2 cellular contexts compared by ENCODE assay signal in genomic region chr9:137613259-137613658, GRCh38.
TF ChIP-seq lines count a peak whose summit lies in the region.

No MANE protein-coding gene starts in this region.

TF ChIP-seq in HCT116, 20 proteins besides CTCF, POLR2A, EP300 and RAD21 (continued from another document):
- TF ChIP-seq JUND (IDR thresholded peaks at IDR 0.05) = no peak
- TF ChIP-seq SRF (IDR thresholded peaks at IDR 0.05; ENCODE audit: low read depth) = no peak
- TF ChIP-seq YY1 (IDR thresholded peaks at IDR 0.05; ENCODE audit: extremely low read depth, insufficient replicate concordance, low read depth, low read length) = no peak
- TF ChIP-seq ZBTB33 (IDR thresholded peaks at IDR 0.05; ENCODE audit: extremely low read depth, insufficient replicate concordance, low read length) = no peak
- no peak for TF ChIP-seq EZH2 (IDR thresholded peaks at IDR 0.05)
- no peak for TF ChIP-seq TCF7L2 (IDR thresholded peaks at IDR 0.05; ENCODE audit: borderline replicate concordance, extremely low read depth, insufficient read depth, insufficient read length)
- no peak for TF ChIP-seq CEBPB (IDR thresholded peaks at IDR 0.05; ENCODE audit: low read depth)
- no peak for TF ChIP-seq FOSL1 (IDR thresholded peaks at IDR 0.05; ENCODE audit: low read depth)
- no peak for TF ChIP-seq ZFX (IDR thresholded peaks at IDR 0.05)
- TF ChIP-seq ZNF274 (IDR thresholded peaks at IDR 0.05; ENCODE audit: low read depth, low read length) = no peak
- TF ChIP-seq EZH2phosphoT487 (IDR thresholded peaks at IDR 0.05; ENCODE audit: borderline replicate concordance) = no peak
- no peak for TF ChIP-seq SP1 (IDR thresholded peaks at IDR 0.05; ENCODE audit: low read depth)
- TF ChIP-seq ATF3 (IDR thresholded peaks at IDR 0.05) = no peak
- TF ChIP-seq POLR2AphosphoS5 (IDR thresholded peaks at IDR 0.05; ENCODE audit: low read depth, low read length) = no peak
- TF ChIP-seq EGR1 (IDR thresholded peaks at IDR 0.05; ENCODE audit: low read depth) = no peak
- TF ChIP-seq SIN3A (IDR thresholded peaks at IDR 0.05; ENCODE audit: low read depth) = no peak
- no peak for TF ChIP-seq ELF1 (IDR thresholded peaks at IDR 0.05; ENCODE audit: borderline replicate concordance, low read depth)
- TF ChIP-seq REST (IDR thresholded peaks at IDR 0.05; ENCODE audit: low read depth) = no peak

TF ChIP-seq in WTC11, 78 proteins besides CTCF, POLR2A, EP300 and RAD21:
- no peak for TF ChIP-seq ZNF512 (CRISPR knock-in tag; IDR thresholded peaks at IDR 0.05; ENCODE audit: borderline replicate concordance)
- peak; percentile 53; the same call in 1 of the 2 replicates for TF ChIP-seq IRF1 (CRISPR knock-in tag; IDR thresholded peaks at IDR 0.05)
